Comparison of ENCODE assay signal across 1 cellular context in the genomic region with DNA sequence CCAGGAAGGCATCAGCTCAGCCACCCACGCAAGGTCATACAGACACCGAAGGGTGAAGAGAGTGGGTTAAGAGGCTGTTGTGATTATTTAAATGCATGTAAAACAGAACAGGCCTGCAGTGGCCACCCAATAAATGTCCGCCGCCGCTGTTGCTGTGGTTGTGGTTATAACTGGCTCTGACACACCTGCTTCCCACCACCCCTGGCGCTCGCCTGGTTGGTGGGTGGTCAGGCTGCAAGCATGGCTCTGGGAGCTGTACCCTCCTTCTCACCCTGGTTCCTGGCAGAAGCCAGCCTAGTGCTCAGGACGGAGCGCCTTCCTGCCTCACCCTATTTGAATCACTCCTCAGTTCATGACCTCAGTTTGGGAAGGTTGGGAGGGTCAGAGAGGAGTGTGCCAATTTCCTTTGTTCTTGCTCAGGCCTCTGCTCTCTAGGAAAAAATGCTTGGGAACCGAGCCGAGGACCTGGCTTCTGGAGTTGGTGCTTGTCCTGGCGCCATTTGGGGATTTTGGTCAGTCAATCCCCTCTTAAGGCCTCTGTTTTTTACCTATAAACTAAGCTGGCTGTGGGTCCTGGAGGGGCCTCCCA.
A peak's percentile ranks its signal among the peaks of the same experiment; 100 is the strongest.
TF ChIP-seq lines count a peak whose summit lies in the region.

No MANE protein-coding gene starts in this region.

TF ChIP-seq in HepG2, 621 proteins besides CTCF, POLR2A, EP300 and RAD21:
- TF ChIP-seq BCL6 (CRISPR knock-in tag; IDR thresholded peaks at IDR 0.05), result peak; percentile 70
- TF ChIP-seq, protein P1, sequence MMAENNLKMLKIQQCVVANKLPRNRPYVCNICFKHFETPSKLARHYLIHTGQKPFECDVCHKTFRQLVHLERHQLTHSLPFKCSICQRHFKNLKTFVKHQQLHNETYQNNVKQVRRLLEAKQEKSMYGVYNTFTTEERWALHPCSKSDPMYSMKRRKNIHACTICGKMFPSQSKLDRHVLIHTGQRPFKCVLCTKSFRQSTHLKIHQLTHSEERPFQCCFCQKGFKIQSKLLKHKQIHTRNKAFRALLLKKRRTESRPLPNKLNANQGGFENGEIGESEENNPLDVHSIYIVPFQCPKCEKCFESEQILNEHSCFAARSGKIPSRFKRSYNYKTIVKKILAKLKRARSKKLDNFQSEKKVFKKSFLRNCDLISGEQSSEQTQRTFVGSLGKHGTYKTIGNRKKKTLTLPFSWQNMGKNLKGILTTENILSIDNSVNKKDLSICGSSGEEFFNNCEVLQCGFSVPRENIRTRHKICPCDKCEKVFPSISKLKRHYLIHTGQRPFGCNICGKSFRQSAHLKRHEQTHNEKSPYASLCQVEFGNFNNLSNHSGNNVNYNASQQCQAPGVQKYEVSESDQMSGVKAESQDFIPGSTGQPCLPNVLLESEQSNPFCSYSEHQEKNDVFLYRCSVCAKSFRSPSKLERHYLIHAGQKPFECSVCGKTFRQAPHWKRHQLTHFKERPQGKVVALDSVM (CRISPR knock-in tag; IDR thresholded peaks at IDR 0.05), result no peak
